ENCODE assay signal across 24 cellular contexts in the genomic region with DNA sequence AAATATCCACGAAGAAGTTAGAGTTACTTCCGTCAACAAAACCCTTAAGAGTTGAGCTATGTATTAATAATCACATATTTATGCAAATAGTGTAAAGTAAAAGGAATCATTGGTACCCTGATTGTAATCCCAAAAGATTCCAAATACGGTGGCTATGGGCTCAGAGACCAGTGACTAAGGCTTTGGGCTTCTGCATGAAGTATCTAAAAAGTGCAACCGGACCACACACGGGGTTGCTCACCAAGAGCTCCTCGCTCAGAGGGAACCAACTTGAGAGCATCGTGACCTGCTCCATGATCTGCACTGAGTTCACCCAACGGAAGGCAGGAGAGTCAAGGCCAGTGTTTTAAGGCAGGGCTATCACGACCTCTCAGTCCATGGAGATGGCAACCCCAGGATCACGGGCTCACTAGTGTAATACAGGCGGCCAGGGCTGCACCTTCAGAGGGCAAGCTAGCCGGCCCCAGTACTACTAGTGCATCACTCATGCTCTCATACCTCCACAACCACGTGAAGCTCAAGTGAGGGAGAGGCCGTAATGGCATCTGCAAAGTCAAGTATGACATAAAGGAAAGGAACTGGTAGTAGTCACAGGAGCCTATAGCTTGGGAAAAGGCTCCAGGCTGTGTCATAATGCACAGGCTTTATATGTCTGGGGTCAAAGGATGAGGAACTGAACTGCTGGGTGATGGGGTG.
"Had no signal": no experiment of that assay in that cellular context is flagged by ENCODE, and none has a peak within 500 bp of the region (broad histone marks: within the 10 kb centered on the region; RNA-seq: fewer than 3 reads in every experiment).

No MANE protein-coding gene starts in this region.

- H3K27ac ChIP-seq: body of pancreas, colonic mucosa, parathyroid adenoma, psoas muscle, spleen, thyroid gland had no signal

- H3K4me1 ChIP-seq: colonic mucosa, thyroid gland had no signal

- H3K36me3 ChIP-seq: colonic mucosa had no signal

- H3K27ac Mint-ChIP-seq: activated B cell treated with CpG ODN at 0.5 μM for 24 hours; activated naive CD8-positive, alpha-beta T cell; stimulated activated naive CD8-positive, alpha-beta T cell treated with anti-CD3 and anti-CD28 coated beads, Interleukin-15, Interleukin-2, amounts not matched to agents 100 ng/mL and 50 ng/mL, for 24 hours; T-cell; T-helper 2 cell treated with Interferon-gamma antibody and Interleukin-4, amounts not matched to agents 5 μg/mL and 100 μg/mL, for 36 hours had no signal

- H3K4me1 Mint-ChIP-seq: activated B cell treated with CpG ODN at 0.5 μM for 24 hours had no signal

- H3K9me3 ChIP-seq: body of pancreas, colonic mucosa, gastrocnemius medialis, psoas muscle, spleen, thyroid gland had no signal

- H3K9me3 Mint-ChIP-seq: activated B cell treated with CpG ODN at 0.5 μM for 24 hours; neural crest cell; stimulated activated naive CD8-positive, alpha-beta T cell treated with anti-CD3 and anti-CD28 coated beads, Interleukin-15, Interleukin-2, amounts not matched to agents 100 ng/mL and 50 ng/mL, for 24 hours; T-cell; T-helper 2 cell treated with Interferon-gamma antibody and Interleukin-4, amounts not matched to agents 5 μg/mL and 100 μg/mL, for 36 hours had no signal

- DNase-seq: activated B cell treated with CpG ODN at 0.5 μM for 24 hours; activated effector memory CD4-positive, alpha-beta T cell treated with Interleukin-2 at 50 U/mL for 16 hours; activated naive CD4-positive, alpha-beta T cell treated with Interleukin-2 at 50 U/mL for 16 hours; anterior cingulate cortex; body of pancreas; cerebellar nuclear complex; colonic mucosa; effector CD8-positive, alpha-beta T cell; gastrocnemius medialis; glutamatergic neuron; left cardiac atrium; mammary epithelial cell; naive thymus-derived CD4-positive, alpha-beta T cell; occipital lobe; psoas muscle; spleen; substantia nigra; T-cell; thyroid gland had no signal

- ATAC-seq: body of pancreas; gastrocnemius medialis; left cardiac atrium; naive thymus-derived CD4-positive, alpha-beta T cell; psoas muscle; T-cell had no signal

- H3K27me3 ChIP-seq: body of pancreas, colonic mucosa, gastrocnemius medialis, spleen, thyroid gland had no signal

- H3K4me3 Mint-ChIP-seq: activated B cell treated with CpG ODN at 0.5 μM for 24 hours; activated naive CD8-positive, alpha-beta T cell; naive thymus-derived CD4-positive, alpha-beta T cell; neural crest cell; stimulated activated naive CD8-positive, alpha-beta T cell treated with anti-CD3 and anti-CD28 coated beads, Interleukin-15, Interleukin-2, amounts not matched to agents 100 ng/mL and 50 ng/mL, for 24 hours; T-cell; T-helper 2 cell treated with Interferon-gamma antibody and Interleukin-4, amounts not matched to agents 5 μg/mL and 100 μg/mL, for 36 hours had no signal

- H3K4me3 ChIP-seq: body of pancreas, colonic mucosa, gastrocnemius medialis, psoas muscle, spleen, thyroid gland had no signal
